ENCODE assay signal across 10 cellular contexts in genomic region chr1:151144474-151145157, GRCh38. TPM values are rescaled to one million over a fixed set of nuclear protein-coding genes. Genes with fewer than 3 reads are reported as not detected.
A peak's percentile ranks its signal among the peaks of the same experiment; 100 is the strongest.
DNase-seq lines count a peak whose midpoint lies in the region; ATAC-seq and TF ChIP-seq lines count a peak whose summit lies in the region.
"Had no signal": no experiment of that assay in that cellular context is flagged by ENCODE, and none has a peak within 500 bp of the region (broad histone marks: within the 10 kb centered on the region; RNA-seq: fewer than 3 reads in every experiment).

No MANE protein-coding gene starts in this region.

- H3K4me3 Mint-ChIP-seq in nephron = peak overlapping the region; percentile 87 to 89 (median 88)

- ATAC-seq in heart left ventricle = peak in 3 of 4 donors; percentile 0 to 7 (median 0)
- ATAC-seq in left cardiac atrium = no peak
- ATAC-seq in PC-3 = no peak

- no peaks in the 10 kb centered on the region for H3K79me2 ChIP-seq in PC-3 (ENCODE audit: low read length)

- peaks cover 9% of the 10 kb centered on the region for H3K36me3 Mint-ChIP-seq in nephron (ENCODE audit: low read depth)

- H3K27ac ChIP-seq in heart left ventricle (peak overlapping the region; percentile 79 to 92 (median 87)), esophagus muscularis mucosa (replicated peaks in 1 of 4) (peak overlapping the region; percentile 84 to 89 (median 87)), PC-3 (ENCODE audit: low read length) (no peak overlapping the region), caudate nucleus (ENCODE audit: low read depth, low read length) (no peak overlapping the region)
- H3K27ac ChIP-seq: SK-N-MC had no signal

- H3K27me3 Mint-ChIP-seq in nephron (ENCODE audit: low read depth) = no peaks in the 10 kb centered on the region

- H3K9ac ChIP-seq in PC-3 (ENCODE audit: low read length) = no peak overlapping the region

- TF ChIP-seq CTCF in heart left ventricle (IDR thresholded peaks at IDR 0.05) = no peak
- no peak for TF ChIP-seq CTCF in esophagus muscularis mucosa (IDR thresholded peaks at IDR 0.05)
- TF ChIP-seq CTCF in nephron (IDR thresholded peaks at IDR 0.05; ENCODE audit: unreplicated experiment in 3 of 3) = no peak
- TF ChIP-seq CTCF in PC-3 (conservative IDR thresholded peaks at IDR 0.05; ENCODE audit: low read depth, low read length) = no peak

- POLR2A ChIA-PET in PC-3 (lab: Charles Lee; ENCODE audit: unreplicated experiment) = no interaction called here

- 40 to 50% (median 48%) methylated on average over 4 of the region's 4 CpGs for WGBS in heart left ventricle, 4 donors
- 76% methylated on average over 3 of the region's 4 CpGs for WGBS in esophagus muscularis mucosa

- H3K4me2 ChIP-seq in PC-3 (ENCODE audit: low read length) = no peak overlapping the region

- DNase-seq in heart left ventricle (peak in 1 of 5 donors; percentile 44), left cardiac atrium (no peak), esophagus muscularis mucosa (ENCODE audit: extremely low spot score) (no peak), PC-3 (no peak), caudate nucleus (lab: John Stamatoyannopoulos, UW) (no peak), NCI-H510A (lab: John Stamatoyannopoulos, UW) (no peak), SKM-1 (lab: John Stamatoyannopoulos, UW; ENCODE audit: unreplicated experiment) (no peak)
- DNase-seq: activated T-cell treated with anti-CD3 and anti-CD28 coated beads, Interleukin-2, amount 50 U/mL, for 48 hours had no signal

- no peaks in the 10 kb centered on the region for H3K9me3 Mint-ChIP-seq in nephron

- H3K9me3 ChIP-seq in heart left ventricle = no peaks in the 10 kb centered on the region
- H3K9me3 ChIP-seq in esophagus muscularis mucosa = no peaks in the 10 kb centered on the region
- H3K9me3 ChIP-seq in PC-3 (ENCODE audit: low read length) = no peaks in the 10 kb centered on the region

- no TSS peak for BruUV-seq in PC-3 (replicated peaks; lab: Mats Ljungman, UMichigan)

- peaks cover 13 to 58% (median 39%) of the 10 kb centered on the region in 12 donors for H3K4me1 ChIP-seq in heart left ventricle
- H3K4me1 ChIP-seq in esophagus muscularis mucosa = peaks cover 41 to 54% (median 49%) of the 10 kb centered on the region in 4 donors
- peaks cover 8% of the 10 kb centered on the region; the same call in 1 of the 2 replicates for H3K4me1 ChIP-seq in PC-3 (ENCODE audit: insufficient read depth, low read length)

- peak overlapping the region; percentile 47 to 72 (median 59) for H3K27ac Mint-ChIP-seq in nephron

- H3K9me2 ChIP-seq in PC-3 (replicated peaks; ENCODE audit: low read length) = no peaks in the 10 kb centered on the region

- H3K4me3 ChIP-seq in heart left ventricle = peak overlapping the region; percentile 66 to 97 (median 84)
- peak overlapping the region; percentile 67 to 88 (median 72) for H3K4me3 ChIP-seq in esophagus muscularis mucosa
- H3K4me3 ChIP-seq in PC-3 (ENCODE audit: low read length) = no peak overlapping the region

- intact Hi-C loops in heart left ventricle (cut with DNase I) (loop anchor here in 2 of 10 donors (5.0 to 10.0 kb wide), 3 partner anchors 37 to 137 kb away; partner anchors contain the start of genes MINDY1 (in 1 of the 2) and PRUNE1 (in 1 of the 2)), left cardiac atrium (cut with DNase I) (no loop called here), esophagus muscularis mucosa (cut with DNase I) (no loop called here), PC-3 (cut with micrococcal nuclease) (loop anchor here (5.0 kb wide), 1 partner anchor 42 kb away; no protein-coding TSS in a partner anchor)

- peaks cover 0 to 5% (median 0%) of the 10 kb centered on the region in 9 donors for H3K27me3 ChIP-seq in heart left ventricle
- H3K27me3 ChIP-seq in esophagus muscularis mucosa = no peaks in the 10 kb centered on the region
- H3K27me3 ChIP-seq in PC-3 (ENCODE audit: low read length) = no peaks in the 10 kb centered on the region

- H3K4me1 Mint-ChIP-seq in nephron = peaks cover 40% of the 10 kb centered on the region

- no peaks in the 10 kb centered on the region for H3F3A ChIP-seq in PC-3 (ENCODE audit: low read length, unreplicated experiment)

- H4K20me1 ChIP-seq in PC-3 (ENCODE audit: low read length) = no peaks in the 10 kb centered on the region

- no peak for TF ChIP-seq EP300 in esophagus muscularis mucosa (IDR thresholded peaks at IDR 0.05)

- peaks cover 0 to 25% (median 11%) of the 10 kb centered on the region in 9 donors for H3K36me3 ChIP-seq in heart left ventricle
- H3K36me3 ChIP-seq in esophagus muscularis mucosa = peaks cover 3 to 14% (median 5%) of the 10 kb centered on the region in 4 donors
- no peaks in the 10 kb centered on the region for H3K36me3 ChIP-seq in PC-3 (ENCODE audit: low read depth, low read length)

- CTCF ChIA-PET in PC-3 (lab: Charles Lee) = interaction anchor here (0.5 to 1.7 kb wide), 2 partner anchors 45 to 71 kb away, joined by 4 to 5 read pairs; no protein-coding TSS in a partner anchor

- no peak overlapping the region for H2AFZ ChIP-seq in PC-3 (ENCODE audit: low read length)

- TF ChIP-seq POLR2A in heart left ventricle (IDR thresholded peaks at IDR 0.05) = no peak
- TF ChIP-seq POLR2A in esophagus muscularis mucosa (IDR thresholded peaks at IDR 0.05; ENCODE audit: low read depth) = no peak

RNA-seq across cellular contexts. Expression of gene SEMA6C, which starts 1.8 kb away (rescaled TPM):
- total RNA-seq in heart left ventricle (10 to 100 TPM; 36.4 to 97.1 (median 50.8) TPM), left cardiac atrium (10 to 100 TPM; 23.6 to 37.0 TPM), esophagus muscularis mucosa (10 to 100 TPM in 1 of 4 donors, 1 to 10 TPM in 3; 5.3 to 12.2 (median 7.3) TPM), PC-3 (2014; rRNA removed) (2.0 and 2.8 TPM in 2 replicates)
- polyA plus RNA-seq in heart left ventricle = 10 to 100 TPM; 16.4 to 85.0 TPM

RNA-seq across cellular contexts. Expression of gene TNFAIP8L2, which starts 11.8 kb away (rescaled TPM):
- total RNA-seq in heart left ventricle (1 to 10 TPM in 6 of 9 donors, under 1 TPM in 3; 0.49 to 7.9 (median 1.3) TPM), left cardiac atrium (1 to 10 TPM; 2.1 to 5.3 TPM), esophagus muscularis mucosa (1 to 10 TPM; 2.8 to 8.3 (median 5.0) TPM), PC-3 (2014; rRNA removed) (not detected in 2 replicates)
- polyA plus RNA-seq in heart left ventricle = 1 to 10 TPM; 1.6 to 2.0 TPM

RNA-seq across cellular contexts. Expression of gene LYSMD1, which starts 21.1 kb away (rescaled TPM):
- total RNA-seq in heart left ventricle (10 to 100 TPM; 10.1 to 26.8 (median 13.0) TPM), left cardiac atrium (10 to 100 TPM in 1 of 2 donors, 1 to 10 TPM in 1; 9.7 to 10.3 TPM), esophagus muscularis mucosa (10 to 100 TPM; 10.9 to 23.5 (median 12.6) TPM), PC-3 (2014; rRNA removed) (6.3 and 7.5 TPM in 2 replicates)
- polyA plus RNA-seq in heart left ventricle = 10 to 100 TPM in 1 of 2 donors, 1 to 10 TPM in 1; 6.8 to 14.7 TPM

RNA-seq across cellular contexts. Expression of gene SCNM1, which starts 21.3 kb away (rescaled TPM):
- total RNA-seq in heart left ventricle (10 to 100 TPM; 11.5 to 28.4 (median 17.5) TPM), left cardiac atrium (10 to 100 TPM; 19.4 to 20.9 TPM), esophagus muscularis mucosa (10 to 100 TPM; 11.2 to 39.3 (median 21.4) TPM), PC-3 (2014; rRNA removed) (80.3 and 82.4 TPM in 2 replicates)
- polyA plus RNA-seq in heart left ventricle = 10 to 100 TPM; 33.0 to 44.4 TPM

RNA-seq across cellular contexts. Expression of gene TMOD4, which starts 31.2 kb away (rescaled TPM):
- total RNA-seq in heart left ventricle = under 1 TPM in 3 of 9 donors, not detected in 6; 0.37 to 0.61 (median 0.50) TPM
- not detected for polyA plus RNA-seq in heart left ventricle
- total RNA-seq in left cardiac atrium = not detected
- total RNA-seq in esophagus muscularis mucosa = 1 to 10 TPM in 2 of 4 donors, not detected in 2; 1.5 to 1.6 TPM
- total RNA-seq in PC-3 (2014; rRNA removed) = 1.8 and 2.7 TPM in 2 replicates

Comparison
In these comparisons a context has a peak if more than half of its experiments do, and no peak if none do; other contexts are left out.
1. ATAC-seq: peak in heart left ventricle (3 of 4); none in left cardiac atrium (0 of 2) and PC-3 (single experiment).
2. H3K27ac ChIP-seq: peak in heart left ventricle (12 of 12) and esophagus muscularis mucosa (4 of 4); none in PC-3 (single experiment) and caudate nucleus (single experiment).